33 cellular contexts compared by ENCODE assay signal in the genomic region with DNA sequence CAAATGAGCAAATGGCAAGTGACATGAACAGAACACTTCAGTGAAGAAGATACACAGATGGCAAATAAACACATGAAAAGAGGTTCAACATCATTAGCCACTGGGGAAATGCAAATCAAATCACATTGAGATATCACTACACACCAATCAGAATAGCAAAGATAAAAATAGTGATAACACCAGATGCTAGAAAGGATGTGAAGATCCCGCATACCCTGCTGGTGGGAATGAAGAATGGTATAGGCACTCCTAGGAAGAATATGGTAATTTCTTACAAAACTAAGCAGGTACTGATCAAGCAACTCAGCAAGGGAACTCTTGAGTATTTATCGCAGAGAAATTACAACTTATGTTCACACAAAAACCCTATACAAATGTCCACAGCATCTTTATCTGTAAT. TPM values are rescaled to one million over a fixed set of nuclear protein-coding genes. Genes with fewer than 3 reads are reported as not detected.
DNase-seq lines count a peak whose midpoint lies in the region; ATAC-seq, FAIRE-seq and TF ChIP-seq lines count a peak whose summit lies in the region.
"Had no signal": no experiment of that assay in that cellular context is flagged by ENCODE, and none has a peak within 500 bp of the region (broad histone marks: within the 10 kb centered on the region; RNA-seq: fewer than 3 reads in every experiment).

No MANE protein-coding gene starts in this region.

- no peaks in the 10 kb centered on the region for H3K9me1 ChIP-seq in keratinocyte (ENCODE audit: control insufficient read depth, extremely low read depth, insufficient read depth, low read length)

- no peak overlapping the region for H2AFZ ChIP-seq in keratinocyte (ENCODE audit: control insufficient read depth, low read length)

- FAIRE-seq in A549 (lab: Jason Lieb, UNC) (no peak), keratinocyte (lab: Jason Lieb, UNC) (no peak)
- FAIRE-seq: colon had no signal

- H3K9me3 Mint-ChIP-seq in activated naive CD4-positive, alpha-beta T cell treated with anti-CD3 and anti-CD28 coated beads, Interleukin-2, amount 10 ng/mL, durations not matched to agents 7 days and 5 days = no peaks in the 10 kb centered on the region
- H3K9me3 Mint-ChIP-seq: activated naive CD4-positive, alpha-beta T cell treated with anti-CD3 and anti-CD28 coated beads, Interleukin-2, amount 50 U/mL, for 72 hours; naive B cell; stimulated activated effector memory CD8-positive, alpha-beta T cell treated with anti-CD3 and anti-CD28 coated beads, Interleukin-12 subunit alpha, Interleukin-12 subunit beta, amount 100 ng/mL, for 72 hours had no signal

- H3K36me3 Mint-ChIP-seq in activated naive CD4-positive, alpha-beta T cell treated with anti-CD3 and anti-CD28 coated beads, Interleukin-2, amount 10 ng/mL, durations not matched to agents 7 days and 5 days = no peaks in the 10 kb centered on the region
- H3K36me3 Mint-ChIP-seq: activated naive CD4-positive, alpha-beta T cell treated with anti-CD3 and anti-CD28 coated beads, Interleukin-2, amount 50 U/mL, for 72 hours; CD14-positive monocyte; naive B cell; stimulated activated effector memory CD8-positive, alpha-beta T cell treated with anti-CD3 and anti-CD28 coated beads, Interleukin-12 subunit alpha, Interleukin-12 subunit beta, amount 100 ng/mL, for 72 hours had no signal

- peaks cover 5% of the 10 kb centered on the region for H3K27me3 Mint-ChIP-seq in activated naive CD4-positive, alpha-beta T cell treated with anti-CD3 and anti-CD28 coated beads, Interleukin-2, amount 10 ng/mL, durations not matched to agents 7 days and 5 days
- H3K27me3 Mint-ChIP-seq: naive B cell had no signal

- no peak for TF ChIP-seq POLR2A in A549 (IDR thresholded peaks at IDR 0.05; ENCODE audit: low read length)

- TF ChIP-seq CTCF in A549 (IDR thresholded peaks at IDR 0.05) = no peak
- peak; percentile 23 for TF ChIP-seq CTCF in choroid plexus epithelial cell (conservative IDR thresholded peaks at IDR 0.05; ENCODE audit: low read depth, low read length)
- peak in 2 of 3 experiments; percentile 19 to 20 for TF ChIP-seq CTCF in keratinocyte (optimal IDR thresholded peaks at IDR 0.05 in 1 of 3, IDR thresholded peaks at IDR 0.05 in 1 of 3, conservative IDR thresholded peaks at IDR 0.05 in 1 of 3; ENCODE audit: extremely low read depth in 1 of 3, insufficient read depth in 2 of 3, low read length in 3 of 3)

- CTCF ChIA-PET in A549 (lab: Yijun Ruan, JAX) = interaction anchor here (0.7 to 1.5 kb wide), 6 partner anchors 9 to 27 kb away, joined by 3 to 7 read pairs (median 3); a partner anchor contains a TSS
- CTCF ChIA-PET in activated naive CD4-positive, alpha-beta T cell treated with anti-CD3 and anti-CD28 coated beads, Interleukin-2, amount 10 ng/mL, durations not matched to agents 7 days and 5 days (lab: Charles Lee) = interaction anchor here (1.8 to 1.9 kb wide), 2 partner anchors 10 to 27 kb away, joined by 7 to 14 read pairs; no protein-coding TSS in a partner anchor

- no peak for TF ChIP-seq RAD21 in A549 (conservative IDR thresholded peaks at IDR 0.05 in 1 of 2, IDR thresholded peaks at IDR 0.05 in 1 of 2)

- POLR2A ChIA-PET in A549 (lab: Yijun Ruan, JAX) = no interaction called here

- H3K4me3 Mint-ChIP-seq in activated naive CD4-positive, alpha-beta T cell treated with anti-CD3 and anti-CD28 coated beads, Interleukin-2, amount 10 ng/mL, durations not matched to agents 7 days and 5 days = no peak overlapping the region
- H3K4me3 Mint-ChIP-seq: activated CD8-positive, alpha-beta T cell treated with anti-CD3 and anti-CD28 coated beads, Interleukin-2, amount 10 ng/mL, durations not matched to agents 7 days and 5 days; CD14-positive monocyte; naive B cell; stimulated activated effector memory CD8-positive, alpha-beta T cell treated with anti-CD3 and anti-CD28 coated beads, Interleukin-12 subunit alpha, Interleukin-12 subunit beta, amount 100 ng/mL, for 72 hours had no signal

- no peaks in the 10 kb centered on the region for H3K9me3 ChIP-seq in A549
- H3K9me3 ChIP-seq in keratinocyte (ENCODE audit: control insufficient read depth, low read depth, low read length) = no peaks in the 10 kb centered on the region
- H3K9me3 ChIP-seq: breast epithelium, MG63, psoas muscle, upper lobe of left lung had no signal

- no peak for DNase-seq in A549 (ENCODE audit: low read depth in 1 of 2, low spot score in 1 of 2)
- peak; percentile 17 for DNase-seq in NAMALWA (ENCODE audit: low spot score)
- DNase-seq in choroid plexus epithelial cell (ENCODE audit: low read depth) = no peak
- no peak for DNase-seq in keratinocyte (ENCODE audit: low read depth, low spot score)
- DNase-seq in activated CD4-positive, CD25-positive, alpha-beta regulatory T cell (lab: John Stamatoyannopoulos, UW) = no peak
- no peak for DNase-seq in head of caudate nucleus
- DNase-seq in NCI-H446 (lab: John Stamatoyannopoulos, UW) = no peak
- DNase-seq in activated naive CD4-positive, alpha-beta T cell treated with anti-CD3 and anti-CD28 coated beads, Interleukin-2, amount 10 ng/mL, durations not matched to agents 7 days and 5 days = no peak
- DNase-seq: 8988T; activated CD4-positive, alpha-beta T cell treated with anti-CD3 and anti-CD28 coated beads for 4 hours; activated CD8-positive, alpha-beta T cell treated with anti-CD3 and anti-CD28 coated beads, Interleukin-2, amount 10 ng/mL, durations not matched to agents 7 days and 5 days; activated T-cell treated with anti-CD3 and anti-CD28 coated beads for 4 hours; amygdala; effector CD4-positive, alpha-beta T cell; kidney glomerular epithelial cell; MG63; midbrain; naive B cell; NCI-H1105 treated with DMSO at 0.1 percent for 48 hours; NCI-H1930; NCI-H524 treated with DMSO at 0.1 percent for 48 hours; NK-92 treated with Interleukin-12 subunit alpha and Interleukin-12 subunit beta, amount 100 ng/mL, for 24 hours; psoas muscle; stimulated activated CD4-positive, alpha-beta T cell treated with anti-CD3 and anti-CD28 coated beads, Interleukin-15, amount 100 ng/mL, for 24 hours; upper lobe of left lung had no signal

- H3K4me1 Mint-ChIP-seq in activated naive CD4-positive, alpha-beta T cell treated with anti-CD3 and anti-CD28 coated beads, Interleukin-2, amount 10 ng/mL, durations not matched to agents 7 days and 5 days = no peaks in the 10 kb centered on the region
- H3K4me1 Mint-ChIP-seq: CD14-positive monocyte; naive B cell; stimulated activated effector memory CD8-positive, alpha-beta T cell treated with anti-CD3 and anti-CD28 coated beads, Interleukin-12 subunit alpha, Interleukin-12 subunit beta, amount 100 ng/mL, for 72 hours had no signal

- no peaks in the 10 kb centered on the region for H3K27me3 ChIP-seq in keratinocyte (ENCODE audit: control insufficient read depth, extremely low read depth, insufficient read depth, low read length)
- H3K27me3 ChIP-seq: breast epithelium, MG63, upper lobe of left lung had no signal

- H4K20me1 ChIP-seq in keratinocyte (ENCODE audit: control insufficient read depth, extremely low read depth, insufficient read depth, low read length) = no peaks in the 10 kb centered on the region

- no peaks in the 10 kb centered on the region for H3K36me3 ChIP-seq in keratinocyte (ENCODE audit: control insufficient read depth in 2 of 2, extremely low read depth in 1 of 2, insufficient read depth in 2 of 2, low read length in 2 of 2)
- H3K36me3 ChIP-seq: breast epithelium, MG63, upper lobe of left lung had no signal

- WGBS in A549 (ENCODE audit: missing lambda C conversion rate) = 88% methylated on average over 2 of the region's 2 CpGs

- H3K27ac ChIP-seq in A549 (no peak overlapping the region), keratinocyte (ENCODE audit: control insufficient read depth, insufficient read depth, low read length) (no peak overlapping the region)
- H3K27ac ChIP-seq: breast epithelium, epithelial cell of prostate, HL-60, KMS-11, psoas muscle, upper lobe of left lung had no signal

- no peak overlapping the region for H3K4me2 ChIP-seq in A549
- no peak overlapping the region for H3K4me2 ChIP-seq in keratinocyte (ENCODE audit: control insufficient read depth, extremely low read depth, insufficient read depth, low read depth, low read length)
- H3K4me2 ChIP-seq: KMS-11 had no signal

- peak; percentile 70 to 75; a peak in 4 of 6 replicates for ATAC-seq in A549
- ATAC-seq: activated CD8-positive, alpha-beta T cell treated with anti-CD3 and anti-CD28 coated beads, Interleukin-2, amount 10 ng/mL, durations not matched to agents 7 days and 5 days; activated naive CD4-positive, alpha-beta T cell treated with anti-CD3 and anti-CD28 coated beads, Interleukin-2, amount 50 U/mL, for 72 hours; psoas muscle; stimulated activated effector memory CD8-positive, alpha-beta T cell treated with anti-CD3 and anti-CD28 coated beads, Interleukin-12 subunit alpha, Interleukin-12 subunit beta, amount 100 ng/mL, for 72 hours had no signal

- H3K27ac Mint-ChIP-seq in activated naive CD4-positive, alpha-beta T cell treated with anti-CD3 and anti-CD28 coated beads, Interleukin-2, amount 10 ng/mL, durations not matched to agents 7 days and 5 days = no peak overlapping the region
- H3K27ac Mint-ChIP-seq: activated CD8-positive, alpha-beta T cell treated with anti-CD3 and anti-CD28 coated beads, Interleukin-2, amount 10 ng/mL, durations not matched to agents 7 days and 5 days; activated naive CD4-positive, alpha-beta T cell treated with anti-CD3 and anti-CD28 coated beads, Interleukin-2, amount 50 U/mL, for 72 hours; CD14-positive monocyte; stimulated activated effector memory CD8-positive, alpha-beta T cell treated with anti-CD3 and anti-CD28 coated beads, Interleukin-12 subunit alpha, Interleukin-12 subunit beta, amount 100 ng/mL, for 72 hours had no signal

- TF ChIP-seq EP300 in A549 (IDR thresholded peaks at IDR 0.05) = no peak

- H3K9ac ChIP-seq in keratinocyte (ENCODE audit: control insufficient read depth, extremely low read depth, insufficient read depth, low read length) = no peak overlapping the region
- H3K9ac ChIP-seq: KMS-11 had no signal

- H3K4me1 ChIP-seq in A549 = no peaks in the 10 kb centered on the region
- peaks cover 2% of the 10 kb centered on the region for H3K4me1 ChIP-seq in keratinocyte (ENCODE audit: control insufficient read depth, extremely low read depth, insufficient read depth, low read length)
- H3K4me1 ChIP-seq: breast epithelium, psoas muscle, upper lobe of left lung had no signal

- H3K4me3 ChIP-seq in A549 (no peak overlapping the region), choroid plexus epithelial cell (ENCODE audit: low read depth, low read length) (no peak overlapping the region), keratinocyte (ENCODE audit: control insufficient read depth in 2 of 3, extremely low read depth in 1 of 3, insufficient read depth in 2 of 3, low read depth in 1 of 3, low read length in 3 of 3) (no peak overlapping the region)
- H3K4me3 ChIP-seq: breast epithelium, MG63, psoas muscle, upper lobe of left lung had no signal

- H3K79me2 ChIP-seq in keratinocyte (ENCODE audit: control insufficient read depth, insufficient read depth, low read length) = no peaks in the 10 kb centered on the region

- dilution Hi-C loops in keratinocyte (cut with MboI; ENCODE audit: extremely low pct_ligation_motif_present, low sequenced_read_pairs) = no loop called here

- intact Hi-C loops in head of caudate nucleus (cut with DNase I) = no loop called here

RNA-seq across cellular contexts. Expression of a gene that starts 11.2 kb away (rescaled TPM):
- polyA plus RNA-seq in A549 (2011; rRNA removed) (0.13 and 0.26 TPM in 2 replicates), A549 (2017; fragmentation: RNase III; extraction: RNeasy Plus Mini Kit Qiagen cat#74134 plus additional on column Dnase treatment) (0.19 to 0.45 TPM (median 0.38 TPM) in 3 replicates), keratinocyte (1.6 to 10.3 TPM (median 3.7 TPM) in 3 replicates)
- polyA plus RNA-seq in A549 (2012; cell fraction: cytosol; rRNA removed) = 0.14 and 0.15 TPM in 2 replicates
- 0.24 and 0.31 TPM in 2 replicates for polyA plus RNA-seq in A549 (2012; cell fraction: nucleus; rRNA removed)
- 1.0 and 1.6 TPM in 2 replicates for polyA minus RNA-seq in A549 (2011; rRNA and poly(A)+ RNA removed)
- 7.7 TPM for polyA plus RNA-seq in keratinocyte (2011; ENCODE audit: low read depth)
- 1.6 and 3.0 TPM in 2 replicates for polyA plus RNA-seq in keratinocyte (2011; cell fraction: cytosol; rRNA removed)
- polyA plus RNA-seq in keratinocyte (2011; cell fraction: nucleus; rRNA removed) = 20.0 and 20.1 TPM in 2 replicates
- 0.60 and 3.8 TPM in 2 replicates for polyA plus RNA-seq in keratinocyte (2012; ENCODE audit: low replicate concordance)
- 0.85 to 16.0 TPM (median 6.0 TPM) in 3 replicates for polyA minus RNA-seq in keratinocyte
- 1.7 TPM for polyA minus RNA-seq in keratinocyte (2011; cell fraction: cytosol; rRNA and poly(A)+ RNA removed)
- 15.9 and 26.8 TPM in 2 replicates for polyA minus RNA-seq in keratinocyte (2011; cell fraction: nucleus; rRNA and poly(A)+ RNA removed)
- polyA plus RNA-seq: CD14-positive monocyte had no signal
